Comparison of ENCODE assay signal across 20 cellular contexts in the genomic region with DNA sequence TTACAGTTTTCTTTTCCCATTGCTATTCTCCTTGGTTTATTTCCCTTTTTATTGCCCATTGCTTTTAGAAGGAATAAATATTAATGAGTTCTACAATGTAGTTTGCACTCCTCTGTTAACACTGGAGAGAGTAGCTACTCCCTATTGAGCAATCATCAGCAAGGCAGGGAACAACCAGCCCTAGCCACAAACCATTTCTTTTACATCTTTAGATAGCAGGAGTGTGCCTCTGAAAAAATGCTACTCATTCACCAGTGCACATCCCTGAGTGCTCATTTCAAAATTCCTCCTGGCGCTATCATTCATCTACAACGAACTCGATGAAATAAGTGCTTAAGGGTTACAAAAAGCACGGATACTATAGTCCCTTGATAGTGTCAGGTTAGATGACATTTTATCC.
A peak's percentile ranks its signal among the peaks of the same experiment; 100 is the strongest.
DNase-seq lines count a peak whose midpoint lies in the region; ATAC-seq, FAIRE-seq and TF ChIP-seq lines count a peak whose summit lies in the region.
"Had no signal": no experiment of that assay in that cellular context is flagged by ENCODE, and none has a peak within 500 bp of the region (broad histone marks: within the 10 kb centered on the region; RNA-seq: fewer than 3 reads in every experiment).

No MANE protein-coding gene starts in this region.

- H2BK120ac ChIP-seq in neuronal stem cell (ENCODE audit: low read depth, low read length) = no peak overlapping the region

- H4K8ac ChIP-seq in neuronal stem cell (ENCODE audit: low read depth, low read length) = no peak overlapping the region

- no CpG with 5 or more reads among the region's 4 CpGs for WGBS in neuronal stem cell (ENCODE audit: extremely low coverage in 2 of 2, insufficient read length in 2 of 2, insufficient replicate concordance in 1 of 2), 2 donors

- peaks cover 0 to 17% of the 10 kb centered on the region in 2 donors for H3K4me1 ChIP-seq in neuronal stem cell (ENCODE audit: control insufficient read depth in 2 of 2, insufficient read depth in 1 of 2, low read depth in 1 of 2, low read length in 2 of 2)
- H3K4me1 ChIP-seq: Caco-2 had no signal

- no peak for TF ChIP-seq POLR2A in H54 (IDR thresholded peaks at IDR 0.05; ENCODE audit: low read depth, low read length)

- H2BK5ac ChIP-seq in neuronal stem cell (ENCODE audit: low read length) = no peak overlapping the region

- H4K91ac ChIP-seq in neuronal stem cell (ENCODE audit: low read depth, low read length, poor library complexity) = no peak overlapping the region

- no peak overlapping the region for H3K4me3 ChIP-seq in choroid plexus epithelial cell (ENCODE audit: low read depth, low read length)
- H3K4me3 ChIP-seq in neuronal stem cell (ENCODE audit: low read length in 2 of 2) = no peak overlapping the region

- H3K9ac ChIP-seq in neuronal stem cell (ENCODE audit: low read depth, low read length, poor library complexity) = no peak overlapping the region

- H3K36me3 ChIP-seq in neuronal stem cell (replicated peaks in 1 of 2; ENCODE audit: control insufficient read depth in 2 of 2, insufficient read depth in 2 of 2, low read length in 2 of 2) = no peaks in the 10 kb centered on the region

- no peaks in the 10 kb centered on the region for H3K79me1 ChIP-seq in neuronal stem cell (ENCODE audit: low read depth, low read length)

- no peak overlapping the region for H3K23ac ChIP-seq in neuronal stem cell (ENCODE audit: low read depth, low read length, poor library complexity)

- no peaks in the 10 kb centered on the region for H3K27me3 ChIP-seq in neuronal stem cell (ENCODE audit: control insufficient read depth in 3 of 3, insufficient read depth in 3 of 3, low read depth in 1 of 3, low read length in 3 of 3)

- H3K14ac ChIP-seq in neuronal stem cell (ENCODE audit: low read length) = no peak overlapping the region

- TF ChIP-seq CTCF in choroid plexus epithelial cell (conservative IDR thresholded peaks at IDR 0.05; ENCODE audit: low read depth, low read length) = no peak

- no peak overlapping the region for H2AK5ac ChIP-seq in neuronal stem cell (ENCODE audit: low read depth, low read length)

- no peak for ATAC-seq in GM18519 (IDR thresholded peaks at IDR 0.05; ENCODE audit: low FRiP score, unreplicated experiment)

- no peak overlapping the region for H2BK15ac ChIP-seq in neuronal stem cell (ENCODE audit: low read length)

- no peak overlapping the region for H3K4ac ChIP-seq in neuronal stem cell (ENCODE audit: low read length)

- peak overlapping the region; percentile 45 for H2AFZ ChIP-seq in neuronal stem cell (ENCODE audit: low read length)

- H3K4me2 ChIP-seq in neuronal stem cell (ENCODE audit: insufficient read depth, low read length, poor library complexity, severe bottlenecking) = no peak overlapping the region

- H3K27ac ChIP-seq in neuronal stem cell (replicated peaks; ENCODE audit: low read length) = no peak overlapping the region

- no peaks in the 10 kb centered on the region for H3K9me3 ChIP-seq in neuronal stem cell (replicated peaks in 1 of 2; ENCODE audit: control insufficient read depth in 2 of 2, insufficient read depth in 1 of 2, low read depth in 1 of 2, low read length in 2 of 2)
- H3K9me3 ChIP-seq: Caco-2 had no signal

- peak; percentile 60 for FAIRE-seq in H54 (lab: Jason Lieb, UNC)

- DNase-seq in H54 (ENCODE audit: insufficient read length, low spot score) (no peak), MV-4-11 (lab: John Stamatoyannopoulos, UW) (peak; percentile 42), choroid plexus epithelial cell (ENCODE audit: low read depth) (peak; percentile 35), neuronal stem cell (ENCODE audit: low spot score) (no peak), 8988T (no peak), C1 segment of cervical spinal cord (lab: John Stamatoyannopoulos, UW) (no peak)
- DNase-seq: Caco-2; CD4-positive, alpha-beta memory T cell; DMS 273 treated with DMSO at 0.1 percent for 48 hours; DMS79 treated with DMSO at 0.1 percent for 48 hours; GOT3; KG1; NCI-H1417; NCI-H1694 treated with DMSO at 0.1 percent for 48 hours; NCI-H2081 treated with DMSO at 0.1 percent for 48 hours; NCI-H2227 treated with DMSO at 0.1 percent for 48 hours; NCI-H510A; NCI-H748 treated with DMSO at 0.1 percent for 48 hours; T-helper 1 cell had no signal

- H3K18ac ChIP-seq in neuronal stem cell (ENCODE audit: low read length) = no peak overlapping the region

- no peak overlapping the region for H2BK12ac ChIP-seq in neuronal stem cell (ENCODE audit: low read length)

Comparison
In these comparisons a context has a peak if more than half of its experiments do, and no peak if none do; other contexts are left out.
1. DNase-seq: peak in MV-4-11 (single experiment) and choroid plexus epithelial cell (single experiment); none in H54 (single experiment), neuronal stem cell (single experiment), 8988T (single experiment) and C1 segment of cervical spinal cord (0 of 14).